Comparison of ENCODE assay signal across 8 cellular contexts in genomic region chr20:61031101-61031830, GRCh38.
"Had no signal": no experiment of that assay in that cellular context is flagged by ENCODE, and none has a peak within 500 bp of the region (broad histone marks: within the 10 kb centered on the region; RNA-seq: fewer than 3 reads in every experiment).

No MANE protein-coding gene starts in this region.

- ATAC-seq: GM23338, HCT116, K562 had no signal

- H3K4me1 Mint-ChIP-seq: GM23338 had no signal

- H3K4me2 ChIP-seq: GM23338 had no signal

- H3K27ac Mint-ChIP-seq: GM23338, HFFc6 had no signal

- H3K4me3 Mint-ChIP-seq: GM23338, HFFc6 had no signal

- H3K9me3 Mint-ChIP-seq: HFFc6 had no signal

- H3K36me3 ChIP-seq: HAP-1 had no signal

- H3K4me3 ChIP-seq: GM23338, HAP-1, K562 had no signal

- FAIRE-seq: H1, H54, K562 had no signal

- H3K4me1 ChIP-seq: HAP-1 had no signal

- H3K9me3 ChIP-seq: HAP-1 had no signal

- DNase-seq: HFFc6, IMR-90 had no signal

- H2AFZ ChIP-seq: GM23338 had no signal
